ENCODE assay signal across 8 cellular contexts in genomic region chr15:43799945-43800285, GRCh38. TPM values are rescaled to one million over a fixed set of nuclear protein-coding genes. Genes with fewer than 3 reads are reported as not detected.
A peak's percentile ranks its signal among the peaks of the same experiment; 100 is the strongest.
DNase-seq lines count a peak whose midpoint lies in the region; ATAC-seq and TF ChIP-seq lines count a peak whose summit lies in the region.

Gene SERINC4, minus strand, starts transcription at chr15:43800220. Its CDS starts 234 bp downstream, at chr15:43799986.

- H3K9me3 ChIP-seq in BLaER1 (no peaks in the 10 kb centered on the region), NT2/D1 (ENCODE audit: insufficient read depth, low read length) (no peaks in the 10 kb centered on the region), endodermal cell (ENCODE audit: control insufficient read depth, low read length) (no peaks in the 10 kb centered on the region)

- ATAC-seq in natural killer cell treated with Interleukin-12 subunit alpha and Interleukin-12 subunit beta and Interleukin-15 and Interleukin-18, amount 100 ng/mL, for 72 hours, result no peak
- ATAC-seq in HG03139 (IDR thresholded peaks at IDR 0.05; ENCODE audit: unreplicated experiment) (no peak), GM18520 (IDR thresholded peaks at IDR 0.05; ENCODE audit: unreplicated experiment) (no peak)

- peak within 1 kb of the TSS; percentile 98 for H3K27ac Mint-ChIP-seq in endodermal cell
- H3K27ac Mint-ChIP-seq in natural killer cell treated with Interleukin-12 subunit alpha and Interleukin-12 subunit beta and Interleukin-15 and Interleukin-18, amount 100 ng/mL, for 72 hours, result peak within 1 kb of the TSS; percentile 87 to 91

- peaks cover 46% of the 10 kb centered on the region for H3K4me1 Mint-ChIP-seq in endodermal cell
- peaks cover 41 to 47% of the 10 kb centered on the region in 2 donors for H3K4me1 Mint-ChIP-seq in natural killer cell treated with Interleukin-12 subunit alpha and Interleukin-12 subunit beta and Interleukin-15 and Interleukin-18, amount 100 ng/mL, for 72 hours (ENCODE audit: low read depth in 2 of 2)

- WGBS in endodermal cell (ENCODE audit: insufficient coverage in 1 of 2, insufficient read length in 1 of 2), 2 experiments, result 96 to 98% methylated on average over 6 to 8 of the region's 8 CpGs

- no peak for TF ChIP-seq CTCF in endodermal cell (conservative IDR thresholded peaks at IDR 0.05)

- no peaks in the 10 kb centered on the region for H3K9me3 Mint-ChIP-seq in endodermal cell
- no peaks in the 10 kb centered on the region for H3K9me3 Mint-ChIP-seq in natural killer cell treated with Interleukin-12 subunit alpha and Interleukin-12 subunit beta and Interleukin-15 and Interleukin-18, amount 100 ng/mL, for 72 hours

- DNase-seq in NT2/D1 (ENCODE audit: low read depth, low spot score) (no peak), endodermal cell (no peak), NCI-H1048 (lab: John Stamatoyannopoulos, UW) (no peak)
- no peak for DNase-seq in natural killer cell treated with Interleukin-12 subunit alpha and Interleukin-12 subunit beta and Interleukin-15 and Interleukin-18, amount 100 ng/mL, for 72 hours (ENCODE audit: low spot score)
- DNase-seq in activated effector memory CD4-positive, alpha-beta T cell treated with anti-CD3 and anti-CD28 coated beads, Interleukin-2, amount 50 U/mL, for 16 hours, result no peak

- peak within 1 kb of the TSS; percentile 95 for H3K4me2 ChIP-seq in BLaER1

- peak within 1 kb of the TSS; percentile 89 for H3K9ac ChIP-seq in BLaER1
- H3K9ac ChIP-seq in NT2/D1 (ENCODE audit: insufficient read length, low read depth), result peak within 1 kb of the TSS; percentile 91
- H3K9ac ChIP-seq in endodermal cell (ENCODE audit: extremely low read depth, low read length, poor library complexity, severe bottlenecking), result peak within 1 kb of the TSS; percentile 75

- H3K27ac ChIP-seq in BLaER1 (peak within 1 kb of the TSS; percentile 87), endodermal cell (ENCODE audit: low read depth, low read length) (peak within 1 kb of the TSS; percentile 47)

- H3K27me3 ChIP-seq in BLaER1 (no peaks in the 10 kb centered on the region), NT2/D1 (ENCODE audit: insufficient read depth, insufficient read length) (no peaks in the 10 kb centered on the region), endodermal cell (ENCODE audit: control insufficient read depth, insufficient read depth, low read length, poor library complexity, severe bottlenecking) (no peaks in the 10 kb centered on the region)

- peaks cover 35% of the 10 kb centered on the region for H4K20me1 ChIP-seq in BLaER1

- H3K4me3 ChIP-seq in BLaER1, result peak within 1 kb of the TSS; percentile 94
- H3K4me3 ChIP-seq in NT2/D1 (ENCODE audit: insufficient read length, low read depth), result peak within 1 kb of the TSS; percentile 89
- peak within 1 kb of the TSS; percentile 93 for H3K4me3 ChIP-seq in endodermal cell (ENCODE audit: low read length)

- H3K36me3 ChIP-seq in BLaER1 (peaks cover 89% of the 10 kb centered on the region), NT2/D1 (ENCODE audit: insufficient read depth, insufficient read length, low read length) (peaks cover 72% of the 10 kb centered on the region), endodermal cell (ENCODE audit: control insufficient read depth, insufficient read depth, low read length) (peaks cover 62% of the 10 kb centered on the region)

- H3K36me3 Mint-ChIP-seq in endodermal cell (ENCODE audit: low read depth), result peaks cover 45% of the 10 kb centered on the region
- peaks cover 38% of the 10 kb centered on the region for H3K36me3 Mint-ChIP-seq in natural killer cell treated with Interleukin-12 subunit alpha and Interleukin-12 subunit beta and Interleukin-15 and Interleukin-18, amount 100 ng/mL, for 72 hours

- H3K27me3 Mint-ChIP-seq in endodermal cell (ENCODE audit: insufficient read depth), result no peaks in the 10 kb centered on the region
- H3K27me3 Mint-ChIP-seq in natural killer cell treated with Interleukin-12 subunit alpha and Interleukin-12 subunit beta and Interleukin-15 and Interleukin-18, amount 100 ng/mL, for 72 hours, result no peaks in the 10 kb centered on the region

- H3K4me1 ChIP-seq in BLaER1 (peaks cover 37% of the 10 kb centered on the region), NT2/D1 (ENCODE audit: insufficient read depth, insufficient read length) (peaks cover 3% of the 10 kb centered on the region), endodermal cell (ENCODE audit: control insufficient read depth, insufficient read depth, low read length) (peaks cover 21% of the 10 kb centered on the region)

- H3K4me3 Mint-ChIP-seq in endodermal cell, result peak within 1 kb of the TSS; percentile 87
- H3K4me3 Mint-ChIP-seq in natural killer cell treated with Interleukin-12 subunit alpha and Interleukin-12 subunit beta and Interleukin-15 and Interleukin-18, amount 100 ng/mL, for 72 hours, result peak within 1 kb of the TSS; percentile 99

RNA-seq across cellular contexts. Expression of gene SERINC4, which starts in this region (rescaled TPM):
- under 1 TPM in 1 of 2 donors, not detected in 1; 0.18 TPM for total RNA-seq in endodermal cell
- 0.36 TPM for polyA plus RNA-seq in endodermal cell (2013, experiment 1 of 2)
- not detected for polyA plus RNA-seq in endodermal cell (2013, experiment 2 of 2)
- total RNA-seq in natural killer cell treated with Interleukin-12 subunit alpha and Interleukin-12 subunit beta and Interleukin-15 and Interleukin-18, amount 100 ng/mL, for 72 hours, result under 1 TPM; 0.24 to 0.50 TPM
